8 cellular contexts compared by ENCODE assay signal in the genomic region with DNA sequence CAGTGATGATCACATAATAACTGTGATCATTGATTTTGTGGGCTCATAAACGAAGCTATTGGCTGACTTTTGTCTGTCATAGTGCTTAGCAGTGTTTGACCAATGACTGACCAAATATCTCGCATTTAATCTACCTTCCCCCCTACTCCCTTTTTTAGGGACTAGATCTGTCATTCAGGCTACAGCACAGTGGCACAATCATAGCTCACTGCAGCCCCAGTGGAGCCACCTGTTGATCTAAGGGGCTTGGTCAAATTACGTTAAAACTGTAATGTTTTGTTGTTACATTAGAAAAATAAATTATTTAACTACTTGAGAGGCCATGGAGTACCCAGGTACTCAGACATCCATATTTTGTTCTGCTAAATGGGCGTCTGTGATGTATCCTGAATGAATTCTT. TPM values are rescaled to one million over a fixed set of nuclear protein-coding genes. Genes with fewer than 3 reads are reported as not detected.
A peak's percentile ranks its signal among the peaks of the same experiment; 100 is the strongest.
DNase-seq lines count a peak whose midpoint lies in the region; ATAC-seq and TF ChIP-seq lines count a peak whose summit lies in the region.

No MANE protein-coding gene starts in this region.

- H3K4me3 ChIP-seq in Jurkat, Clone E6-1 (ENCODE audit: low read length) = peak overlapping the region; percentile 84

- H3K27me3 ChIP-seq in CD4-positive, alpha-beta T cell (ENCODE audit: control insufficient read depth, insufficient read depth, low read length) = no peaks in the 10 kb centered on the region

- DNase-seq in CD4-positive, alpha-beta T cell = no peak
- no peak for DNase-seq in Jurkat, Clone E6-1 (ENCODE audit: low read depth, low spot score)
- DNase-seq in naive thymus-derived CD8-positive, alpha-beta T cell = no peak
- no peak for DNase-seq in AG08395 (ENCODE audit: low spot score)
- no peak for DNase-seq in MV-4-11 (lab: John Stamatoyannopoulos, UW)

- CTCF ChIA-PET in CD4-positive, alpha-beta T cell (lab: Charles Lee) = no interaction called here

- no peaks in the 10 kb centered on the region for H3K9me3 Mint-ChIP-seq in CD4-positive, alpha-beta T cell
- H3K9me3 Mint-ChIP-seq in brain = peaks cover 0 to 13% (median 2%) of the 10 kb centered on the region in 5 experiments
- H3K9me3 Mint-ChIP-seq in naive thymus-derived CD8-positive, alpha-beta T cell = no peaks in the 10 kb centered on the region

- H3K36me3 Mint-ChIP-seq in CD4-positive, alpha-beta T cell (ENCODE audit: low read depth) = peaks cover 11% of the 10 kb centered on the region
- H3K36me3 Mint-ChIP-seq in brain = peaks cover 10% of the 10 kb centered on the region
- peaks cover 0 to 3% (median 0%) of the 10 kb centered on the region in 3 donors for H3K36me3 Mint-ChIP-seq in naive thymus-derived CD8-positive, alpha-beta T cell

- intact Hi-C loops in CD4-positive, alpha-beta T cell (cut with DNase I, micrococcal nuclease) = no loop called here

- no peak for ATAC-seq in CD4-positive, alpha-beta T cell (ENCODE audit: poor library complexity)
- no peak for ATAC-seq in naive thymus-derived CD8-positive, alpha-beta T cell
- ATAC-seq in HG02642 (IDR thresholded peaks at IDR 0.05; ENCODE audit: poor library complexity, unreplicated experiment) (no peak), GM19395 (IDR thresholded peaks at IDR 0.05; ENCODE audit: unreplicated experiment) (no peak)

- no peak for TF ChIP-seq CTCF in CD4-positive, alpha-beta T cell (IDR thresholded peaks at IDR 0.05)
- no peak for TF ChIP-seq CTCF in brain (conservative IDR thresholded peaks at IDR 0.05)

- H3K4me3 Mint-ChIP-seq in CD4-positive, alpha-beta T cell = peak overlapping the region; percentile 95
- peak overlapping the region; percentile 87 to 94 (median 90) for H3K4me3 Mint-ChIP-seq in brain
- peak overlapping the region; percentile 82 to 92 (median 88) for H3K4me3 Mint-ChIP-seq in naive thymus-derived CD8-positive, alpha-beta T cell

- peaks cover 42% of the 10 kb centered on the region for H3K4me1 Mint-ChIP-seq in CD4-positive, alpha-beta T cell (ENCODE audit: low read depth)
- peaks cover 12% of the 10 kb centered on the region for H3K4me1 Mint-ChIP-seq in brain
- peaks cover 8 to 34% (median 16%) of the 10 kb centered on the region in 4 donors for H3K4me1 Mint-ChIP-seq in naive thymus-derived CD8-positive, alpha-beta T cell

- no peaks in the 10 kb centered on the region for H3K9me3 ChIP-seq in CD4-positive, alpha-beta T cell (ENCODE audit: control insufficient read depth, low read length)

- POLR2A ChIA-PET in CD4-positive, alpha-beta T cell (lab: Charles Lee) = no interaction called here
- POLR2A ChIA-PET in naive thymus-derived CD8-positive, alpha-beta T cell (lab: Charles Lee) = no interaction called here

- H3K27ac ChIP-seq in CD4-positive, alpha-beta T cell (ENCODE audit: low read depth, low read length) = no peak overlapping the region

- peak overlapping the region; percentile 98 for H3K27ac Mint-ChIP-seq in CD4-positive, alpha-beta T cell
- peak overlapping the region; percentile 57 to 97 (median 97) for H3K27ac Mint-ChIP-seq in brain
- H3K27ac Mint-ChIP-seq in naive thymus-derived CD8-positive, alpha-beta T cell = peak overlapping the region; percentile 25 to 97 (median 92)

- H3K27me3 Mint-ChIP-seq in CD4-positive, alpha-beta T cell = no peaks in the 10 kb centered on the region
- H3K27me3 Mint-ChIP-seq in brain = no peaks in the 10 kb centered on the region
- H3K27me3 Mint-ChIP-seq in naive thymus-derived CD8-positive, alpha-beta T cell = no peaks in the 10 kb centered on the region

RNA-seq across cellular contexts. Expression of gene FUNDC2, which starts 1.5 kb away (rescaled TPM):
- 10 to 100 TPM; 37.2 to 37.4 TPM for total RNA-seq in CD4-positive, alpha-beta T cell
- polyA plus RNA-seq in Jurkat, Clone E6-1 (2012; ENCODE audit: insufficient read depth, insufficient read length) = 124 TPM
- polyA plus RNA-seq in brain (ENCODE audit: insufficient read depth, low read depth, low replicate concordance) = 150 TPM
- 10 to 100 TPM; 48.2 to 59.9 TPM for total RNA-seq in naive thymus-derived CD8-positive, alpha-beta T cell
- polyA plus RNA-seq in naive thymus-derived CD8-positive, alpha-beta T cell = 100 to 1,000 TPM; 161 to 203 (median 178) TPM

RNA-seq across cellular contexts. Expression of gene F8, which starts 5.7 kb away (rescaled TPM):
- under 1 TPM; 0.66 to 0.67 TPM for total RNA-seq in CD4-positive, alpha-beta T cell
- 3.8 TPM for polyA plus RNA-seq in Jurkat, Clone E6-1 (2012; ENCODE audit: insufficient read depth, insufficient read length)
- 7.3 TPM for polyA plus RNA-seq in brain (ENCODE audit: insufficient read depth, low read depth, low replicate concordance)
- 1 to 10 TPM; 1.1 to 1.6 TPM for total RNA-seq in naive thymus-derived CD8-positive, alpha-beta T cell
- 1 to 10 TPM; 2.4 to 5.5 (median 2.7) TPM for polyA plus RNA-seq in naive thymus-derived CD8-positive, alpha-beta T cell

RNA-seq across cellular contexts. Expression of gene CMC4, which starts 42.7 kb away (rescaled TPM):
- total RNA-seq in CD4-positive, alpha-beta T cell = 1 to 10 TPM; 5.6 to 6.5 TPM
- 8.8 TPM for polyA plus RNA-seq in Jurkat, Clone E6-1 (2012; ENCODE audit: insufficient read depth, insufficient read length)
- 22.3 TPM for polyA plus RNA-seq in brain (ENCODE audit: insufficient read depth, low read depth, low replicate concordance)
- total RNA-seq in naive thymus-derived CD8-positive, alpha-beta T cell = 1 to 10 TPM; 5.3 to 8.6 TPM
- 10 to 100 TPM; 25.6 to 27.7 (median 26.1) TPM for polyA plus RNA-seq in naive thymus-derived CD8-positive, alpha-beta T cell

RNA-seq across cellular contexts. Expression of gene MTCP1, which starts 42.7 kb away (rescaled TPM):
- 10 to 100 TPM; 17.0 to 18.9 TPM for total RNA-seq in CD4-positive, alpha-beta T cell
- polyA plus RNA-seq in Jurkat, Clone E6-1 (2012; ENCODE audit: insufficient read depth, insufficient read length) = 27.2 TPM
- 12.7 TPM for polyA plus RNA-seq in brain (ENCODE audit: insufficient read depth, low read depth, low replicate concordance)
- total RNA-seq in naive thymus-derived CD8-positive, alpha-beta T cell = 10 to 100 TPM; 17.7 to 23.2 TPM
- 10 to 100 TPM; 27.9 to 37.9 (median 29.3) TPM for polyA plus RNA-seq in naive thymus-derived CD8-positive, alpha-beta T cell

RNA-seq across cellular contexts. Expression of gene BRCC3, which starts 43.1 kb away (rescaled TPM):
- 10 to 100 TPM; 12.6 to 12.8 TPM for total RNA-seq in CD4-positive, alpha-beta T cell
- polyA plus RNA-seq in Jurkat, Clone E6-1 (2012; ENCODE audit: insufficient read depth, insufficient read length) = 33.2 TPM
- polyA plus RNA-seq in brain (ENCODE audit: insufficient read depth, low read depth, low replicate concordance) = 9.4 TPM
- total RNA-seq in naive thymus-derived CD8-positive, alpha-beta T cell = 10 to 100 TPM; 18.3 to 19.5 TPM
- 10 to 100 TPM; 17.0 to 25.7 (median 17.4) TPM for polyA plus RNA-seq in naive thymus-derived CD8-positive, alpha-beta T cell
